10 cellular contexts compared by ENCODE assay signal in genomic region chr2:228446732-228447131, GRCh38.
DNase-seq lines count a peak whose midpoint lies in the region; ATAC-seq and TF ChIP-seq lines count a peak whose summit lies in the region.
"Had no signal": no experiment of that assay in that cellular context is flagged by ENCODE, and none has a peak within 500 bp of the region (broad histone marks: within the 10 kb centered on the region; RNA-seq: fewer than 3 reads in every experiment).

No MANE protein-coding gene starts in this region.

- H3K36me3 ChIP-seq in right atrium auricular region = no peaks in the 10 kb centered on the region

- H3K27me3 ChIP-seq in right atrium auricular region (no peaks in the 10 kb centered on the region), dorsolateral prefrontal cortex (no peaks in the 10 kb centered on the region)

- no peak for DNase-seq in left ventricle myocardium superior
- no peak for DNase-seq in right atrium auricular region (ENCODE audit: low spot score)
- peak; percentile 99 for DNase-seq in NCI-H345 treated with DMSO at 0.1 percent for 48 hours (lab: John Stamatoyannopoulos, UW; ENCODE audit: unreplicated experiment)
- peak in 9 of 10 donors; percentile 38 to 82 (median 52) for DNase-seq in dorsolateral prefrontal cortex
- DNase-seq in NAMALWA (ENCODE audit: low spot score) = no peak
- DNase-seq in NK-92 (lab: John Stamatoyannopoulos, UW; ENCODE audit: unreplicated experiment) = no peak
- DNase-seq in iPS-NIHi11 (ENCODE audit: low spot score) = no peak
- DNase-seq: activated CD4-positive, alpha-beta memory T cell treated with anti-CD3 and anti-CD28 coated beads for 36 hours; GDM1 had no signal

- TF ChIP-seq CTCF in right atrium auricular region (IDR thresholded peaks at IDR 0.05) (no peak), dorsolateral prefrontal cortex (IDR thresholded peaks at IDR 0.05 in 54 of 56, conservative IDR thresholded peaks at IDR 0.05 in 2 of 56; ENCODE audit: low read depth in 1 of 56, partially characterized antibody in 56 of 56) (no peak)

- no peaks in the 10 kb centered on the region for H3K4me1 ChIP-seq in right atrium auricular region

- intact Hi-C loops in left ventricle myocardium superior (cut with micrococcal nuclease) = no loop called here
- intact Hi-C loops in dorsolateral prefrontal cortex (cut with DNase I) = no loop called here

- ATAC-seq in left ventricle myocardium superior = peak; percentile 61
- no peak for ATAC-seq in GM21723 (IDR thresholded peaks at IDR 0.05; ENCODE audit: unreplicated experiment)

- no peaks in the 10 kb centered on the region for H3K9me3 ChIP-seq in right atrium auricular region

- H3K27ac ChIP-seq in right atrium auricular region = no peak overlapping the region
- peak overlapping the region in 2 of 59 donors; percentile 5 to 84 for H3K27ac ChIP-seq in dorsolateral prefrontal cortex

- H3K4me3 ChIP-seq in right atrium auricular region = no peak overlapping the region
- no peak overlapping the region for H3K4me3 ChIP-seq in dorsolateral prefrontal cortex

Comparison
In these comparisons a context has a peak if more than half of its experiments do, and no peak if none do; other contexts are left out.
1. DNase-seq: peak in NCI-H345 treated with DMSO at 0.1 percent for 48 hours (single experiment) and dorsolateral prefrontal cortex (9 of 10); none in left ventricle myocardium superior (single experiment), right atrium auricular region (single experiment), NAMALWA (single experiment), NK-92 (single experiment) and iPS-NIHi11 (single experiment).